1 cellular context compared by ENCODE assay signal in the genomic region with DNA sequence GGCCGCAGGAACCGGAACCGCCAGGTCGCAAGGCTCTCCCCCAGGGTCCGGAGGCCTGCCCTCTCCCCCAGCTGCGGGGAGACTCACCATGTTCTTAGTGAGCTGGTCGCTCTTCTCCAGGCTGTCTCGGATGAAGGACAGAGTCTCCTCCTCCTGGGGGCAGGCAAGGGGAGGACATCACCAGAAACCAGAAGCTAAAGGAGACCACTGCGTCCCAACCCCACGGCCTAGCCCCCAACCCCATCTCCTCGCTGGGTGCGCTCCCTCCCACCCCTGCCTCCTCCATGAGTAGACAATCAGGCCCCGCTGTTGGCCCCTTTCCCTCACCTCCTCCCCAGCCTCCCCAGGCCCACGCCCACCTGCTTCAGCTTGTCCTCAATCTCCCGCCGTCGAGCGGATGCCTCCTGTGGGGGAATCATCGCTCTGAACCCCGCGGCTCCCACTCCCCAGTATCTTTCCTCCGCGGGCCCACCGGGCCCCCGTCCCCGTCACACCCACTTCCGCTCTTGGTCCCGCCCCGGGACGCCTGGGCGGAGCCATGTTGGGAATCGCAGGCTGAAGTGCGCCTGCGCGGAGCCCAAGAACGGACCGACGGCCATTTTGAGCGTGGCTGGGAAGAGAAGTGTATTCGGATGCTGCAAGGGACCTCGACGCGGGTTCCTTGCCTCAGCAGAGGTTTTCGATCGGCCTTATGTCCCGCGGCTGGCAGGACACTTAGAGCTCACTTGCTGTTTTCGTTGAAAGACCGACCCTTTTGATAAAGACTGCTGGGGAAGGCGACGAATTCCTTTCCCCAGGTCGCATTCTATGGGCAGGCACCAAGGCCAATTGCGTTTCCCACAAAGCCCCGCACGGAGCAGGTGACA.
TF ChIP-seq lines count a peak whose summit lies in the region.

A gene with protein sequence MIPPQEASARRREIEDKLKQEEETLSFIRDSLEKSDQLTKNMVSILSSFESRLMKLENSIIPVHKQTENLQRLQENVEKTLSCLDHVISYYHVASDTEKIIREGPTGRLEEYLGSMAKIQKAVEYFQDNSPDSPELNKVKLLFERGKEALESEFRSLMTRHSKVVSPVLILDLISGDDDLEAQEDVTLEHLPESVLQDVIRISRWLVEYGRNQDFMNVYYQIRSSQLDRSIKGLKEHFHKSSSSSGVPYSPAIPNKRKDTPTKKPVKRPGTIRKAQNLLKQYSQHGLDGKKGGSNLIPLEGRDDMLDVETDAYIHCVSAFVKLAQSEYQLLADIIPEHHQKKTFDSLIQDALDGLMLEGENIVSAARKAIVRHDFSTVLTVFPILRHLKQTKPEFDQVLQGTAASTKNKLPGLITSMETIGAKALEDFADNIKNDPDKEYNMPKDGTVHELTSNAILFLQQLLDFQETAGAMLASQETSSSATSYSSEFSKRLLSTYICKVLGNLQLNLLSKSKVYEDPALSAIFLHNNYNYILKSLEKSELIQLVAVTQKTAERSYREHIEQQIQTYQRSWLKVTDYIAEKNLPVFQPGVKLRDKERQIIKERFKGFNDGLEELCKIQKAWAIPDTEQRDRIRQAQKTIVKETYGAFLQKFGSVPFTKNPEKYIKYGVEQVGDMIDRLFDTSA (minus strand): TSS at position 514 of the 866 bp plus-strand sequence. CDS start 95 bp downstream, at position 419.

TF ChIP-seq in GM23338, 12 proteins besides CTCF, POLR2A, EP300 and RAD21 (continued from another document):
- TF ChIP-seq, protein P1, sequence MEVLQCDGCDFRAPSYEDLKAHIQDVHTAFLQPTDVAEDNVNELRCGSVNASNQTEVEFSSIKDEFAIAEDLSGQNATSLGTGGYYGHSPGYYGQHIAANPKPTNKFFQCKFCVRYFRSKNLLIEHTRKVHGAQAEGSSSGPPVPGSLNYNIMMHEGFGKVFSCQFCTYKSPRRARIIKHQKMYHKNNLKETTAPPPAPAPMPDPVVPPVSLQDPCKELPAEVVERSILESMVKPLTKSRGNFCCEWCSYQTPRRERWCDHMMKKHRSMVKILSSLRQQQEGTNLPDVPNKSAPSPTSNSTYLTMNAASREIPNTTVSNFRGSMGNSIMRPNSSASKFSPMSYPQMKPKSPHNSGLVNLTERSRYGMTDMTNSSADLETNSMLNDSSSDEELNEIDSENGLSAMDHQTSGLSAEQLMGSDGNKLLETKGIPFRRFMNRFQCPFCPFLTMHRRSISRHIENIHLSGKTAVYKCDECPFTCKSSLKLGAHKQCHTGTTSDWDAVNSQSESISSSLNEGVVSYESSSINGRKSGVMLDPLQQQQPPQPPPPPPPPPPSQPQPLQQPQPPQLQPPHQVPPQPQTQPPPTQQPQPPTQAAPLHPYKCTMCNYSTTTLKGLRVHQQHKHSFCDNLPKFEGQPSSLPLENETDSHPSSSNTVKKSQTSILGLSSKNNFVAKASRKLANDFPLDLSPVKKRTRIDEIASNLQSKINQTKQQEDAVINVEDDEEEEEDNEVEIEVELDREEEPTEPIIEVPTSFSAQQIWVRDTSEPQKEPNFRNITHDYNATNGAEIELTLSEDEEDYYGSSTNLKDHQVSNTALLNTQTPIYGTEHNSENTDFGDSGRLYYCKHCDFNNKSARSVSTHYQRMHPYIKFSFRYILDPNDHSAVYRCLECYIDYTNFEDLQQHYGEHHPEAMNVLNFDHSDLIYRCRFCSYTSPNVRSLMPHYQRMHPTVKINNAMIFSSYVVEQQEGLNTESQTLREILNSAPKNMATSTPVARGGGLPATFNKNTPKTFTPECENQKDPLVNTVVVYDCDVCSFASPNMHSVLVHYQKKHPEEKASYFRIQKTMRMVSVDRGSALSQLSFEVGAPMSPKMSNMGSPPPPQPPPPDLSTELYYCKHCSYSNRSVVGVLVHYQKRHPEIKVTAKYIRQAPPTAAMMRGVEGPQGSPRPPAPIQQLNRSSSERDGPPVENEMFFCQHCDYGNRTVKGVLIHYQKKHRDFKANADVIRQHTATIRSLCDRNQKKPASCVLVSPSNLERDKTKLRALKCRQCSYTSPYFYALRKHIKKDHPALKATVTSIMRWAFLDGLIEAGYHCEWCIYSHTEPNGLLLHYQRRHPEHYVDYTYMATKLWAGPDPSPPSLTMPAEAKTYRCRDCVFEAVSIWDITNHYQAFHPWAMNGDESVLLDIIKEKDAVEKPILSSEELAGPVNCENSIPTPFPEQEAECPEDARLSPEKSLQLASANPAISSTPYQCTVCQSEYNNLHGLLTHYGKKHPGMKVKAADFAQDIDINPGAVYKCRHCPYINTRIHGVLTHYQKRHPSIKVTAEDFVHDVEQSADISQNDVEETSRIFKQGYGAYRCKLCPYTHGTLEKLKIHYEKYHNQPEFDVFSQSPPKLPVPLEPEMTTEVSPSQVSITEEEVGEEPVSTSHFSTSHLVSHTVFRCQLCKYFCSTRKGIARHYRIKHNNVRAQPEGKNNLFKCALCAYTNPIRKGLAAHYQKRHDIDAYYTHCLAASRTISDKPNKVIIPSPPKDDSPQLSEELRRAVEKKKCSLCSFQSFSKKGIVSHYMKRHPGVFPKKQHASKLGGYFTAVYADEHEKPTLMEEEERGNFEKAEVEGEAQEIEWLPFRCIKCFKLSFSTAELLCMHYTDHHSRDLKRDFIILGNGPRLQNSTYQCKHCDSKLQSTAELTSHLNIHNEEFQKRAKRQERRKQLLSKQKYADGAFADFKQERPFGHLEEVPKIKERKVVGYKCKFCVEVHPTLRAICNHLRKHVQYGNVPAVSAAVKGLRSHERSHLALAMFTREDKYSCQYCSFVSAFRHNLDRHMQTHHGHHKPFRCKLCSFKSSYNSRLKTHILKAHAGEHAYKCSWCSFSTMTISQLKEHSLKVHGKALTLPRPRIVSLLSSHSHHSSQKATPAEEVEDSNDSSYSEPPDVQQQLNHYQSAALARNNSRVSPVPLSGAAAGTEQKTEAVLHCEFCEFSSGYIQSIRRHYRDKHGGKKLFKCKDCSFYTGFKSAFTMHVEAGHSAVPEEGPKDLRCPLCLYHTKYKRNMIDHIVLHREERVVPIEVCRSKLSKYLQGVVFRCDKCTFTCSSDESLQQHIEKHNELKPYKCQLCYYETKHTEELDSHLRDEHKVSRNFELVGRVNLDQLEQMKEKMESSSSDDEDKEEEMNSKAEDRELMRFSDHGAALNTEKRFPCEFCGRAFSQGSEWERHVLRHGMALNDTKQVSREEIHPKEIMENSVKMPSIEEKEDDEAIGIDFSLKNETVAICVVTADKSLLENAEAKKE (CRISPR knock-in tag; IDR thresholded peaks at IDR 0.05): no peak
- TF ChIP-seq, protein P2, sequence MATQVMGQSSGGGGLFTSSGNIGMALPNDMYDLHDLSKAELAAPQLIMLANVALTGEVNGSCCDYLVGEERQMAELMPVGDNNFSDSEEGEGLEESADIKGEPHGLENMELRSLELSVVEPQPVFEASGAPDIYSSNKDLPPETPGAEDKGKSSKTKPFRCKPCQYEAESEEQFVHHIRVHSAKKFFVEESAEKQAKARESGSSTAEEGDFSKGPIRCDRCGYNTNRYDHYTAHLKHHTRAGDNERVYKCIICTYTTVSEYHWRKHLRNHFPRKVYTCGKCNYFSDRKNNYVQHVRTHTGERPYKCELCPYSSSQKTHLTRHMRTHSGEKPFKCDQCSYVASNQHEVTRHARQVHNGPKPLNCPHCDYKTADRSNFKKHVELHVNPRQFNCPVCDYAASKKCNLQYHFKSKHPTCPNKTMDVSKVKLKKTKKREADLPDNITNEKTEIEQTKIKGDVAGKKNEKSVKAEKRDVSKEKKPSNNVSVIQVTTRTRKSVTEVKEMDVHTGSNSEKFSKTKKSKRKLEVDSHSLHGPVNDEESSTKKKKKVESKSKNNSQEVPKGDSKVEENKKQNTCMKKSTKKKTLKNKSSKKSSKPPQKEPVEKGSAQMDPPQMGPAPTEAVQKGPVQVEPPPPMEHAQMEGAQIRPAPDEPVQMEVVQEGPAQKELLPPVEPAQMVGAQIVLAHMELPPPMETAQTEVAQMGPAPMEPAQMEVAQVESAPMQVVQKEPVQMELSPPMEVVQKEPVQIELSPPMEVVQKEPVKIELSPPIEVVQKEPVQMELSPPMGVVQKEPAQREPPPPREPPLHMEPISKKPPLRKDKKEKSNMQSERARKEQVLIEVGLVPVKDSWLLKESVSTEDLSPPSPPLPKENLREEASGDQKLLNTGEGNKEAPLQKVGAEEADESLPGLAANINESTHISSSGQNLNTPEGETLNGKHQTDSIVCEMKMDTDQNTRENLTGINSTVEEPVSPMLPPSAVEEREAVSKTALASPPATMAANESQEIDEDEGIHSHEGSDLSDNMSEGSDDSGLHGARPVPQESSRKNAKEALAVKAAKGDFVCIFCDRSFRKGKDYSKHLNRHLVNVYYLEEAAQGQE (IDR thresholded peaks at IDR 0.05; ENCODE audit: unreplicated experiment): no peak
- TF ChIP-seq CREB1 (CRISPR knock-in tag; IDR thresholded peaks at IDR 0.05; ENCODE audit: low read depth): peak; percentile 41; the same call in 1 of the 2 replicates
- peak; percentile 86 for TF ChIP-seq POLR2AphosphoS5 (IDR thresholded peaks at IDR 0.05; ENCODE audit: low read depth)
- no peak for TF ChIP-seq ZNF331 (CRISPR knock-in tag; IDR thresholded peaks at IDR 0.05; ENCODE audit: low read depth)
